1 cellular context compared by ENCODE assay signal in the genomic region with DNA sequence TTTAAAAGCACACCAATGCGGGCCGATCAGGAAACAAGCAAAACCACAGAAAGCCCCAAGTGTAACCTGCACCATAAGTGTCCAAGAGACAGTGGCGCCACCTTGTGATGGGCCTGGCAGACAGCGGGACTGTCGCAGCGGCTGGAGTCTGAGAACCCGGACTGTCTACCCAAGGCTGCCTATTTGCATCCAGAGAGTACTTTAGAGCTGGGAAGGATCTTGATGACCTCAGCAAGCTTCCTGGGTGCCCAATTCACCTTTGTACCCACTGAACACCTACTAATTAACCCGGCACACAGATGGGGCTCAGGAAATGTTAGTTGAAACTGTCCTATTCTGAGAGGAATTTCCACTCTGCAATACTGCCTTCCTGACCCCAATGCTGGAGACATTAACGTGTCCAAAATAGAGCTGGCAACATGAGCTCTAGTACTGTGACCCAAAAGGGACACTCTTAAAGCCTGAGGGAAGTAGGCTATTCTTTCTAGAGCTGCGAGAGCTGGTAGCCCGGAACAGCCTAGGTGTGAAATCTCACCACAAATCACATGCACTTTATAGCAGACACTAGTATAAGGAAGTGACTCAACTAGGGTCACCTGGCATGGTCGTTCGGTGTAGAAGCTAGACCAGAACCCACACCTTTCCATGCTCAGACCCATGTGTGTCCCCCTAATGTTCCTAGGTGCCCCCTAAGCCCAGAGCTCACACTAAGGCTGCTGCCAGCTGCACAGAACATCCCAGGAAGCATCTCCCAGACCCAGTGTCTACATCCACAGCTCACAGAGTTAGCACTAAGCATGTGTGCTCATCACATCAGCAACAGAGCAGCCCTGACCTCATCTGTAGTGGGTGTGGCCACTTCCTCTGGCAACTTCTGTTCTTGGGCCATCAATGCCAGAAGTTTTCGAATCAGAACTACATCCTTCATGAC.
TF ChIP-seq lines count a peak whose summit lies in the region.

No MANE protein-coding gene starts in this region.

TF ChIP-seq in HepG2, 621 proteins besides CTCF, POLR2A, EP300 and RAD21:
- TF ChIP-seq, protein P1, sequence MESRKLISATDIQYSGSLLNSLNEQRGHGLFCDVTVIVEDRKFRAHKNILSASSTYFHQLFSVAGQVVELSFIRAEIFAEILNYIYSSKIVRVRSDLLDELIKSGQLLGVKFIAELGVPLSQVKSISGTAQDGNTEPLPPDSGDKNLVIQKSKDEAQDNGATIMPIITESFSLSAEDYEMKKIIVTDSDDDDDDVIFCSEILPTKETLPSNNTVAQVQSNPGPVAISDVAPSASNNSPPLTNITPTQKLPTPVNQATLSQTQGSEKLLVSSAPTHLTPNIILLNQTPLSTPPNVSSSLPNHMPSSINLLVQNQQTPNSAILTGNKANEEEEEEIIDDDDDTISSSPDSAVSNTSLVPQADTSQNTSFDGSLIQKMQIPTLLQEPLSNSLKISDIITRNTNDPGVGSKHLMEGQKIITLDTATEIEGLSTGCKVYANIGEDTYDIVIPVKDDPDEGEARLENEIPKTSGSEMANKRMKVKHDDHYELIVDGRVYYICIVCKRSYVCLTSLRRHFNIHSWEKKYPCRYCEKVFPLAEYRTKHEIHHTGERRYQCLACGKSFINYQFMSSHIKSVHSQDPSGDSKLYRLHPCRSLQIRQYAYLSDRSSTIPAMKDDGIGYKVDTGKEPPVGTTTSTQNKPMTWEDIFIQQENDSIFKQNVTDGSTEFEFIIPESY (CRISPR knock-in tag; IDR thresholded peaks at IDR 0.05) = peak; percentile 99
- TF ChIP-seq SALL1 (CRISPR knock-in tag; IDR thresholded peaks at IDR 0.05) (peak; percentile 65), MEIS2 (CRISPR knock-in tag; IDR thresholded peaks at IDR 0.05) (no peak), YY1 (IDR thresholded peaks at IDR 0.05; ENCODE audit: insufficient read depth, insufficient replicate concordance, low read depth, low read length) (peak; percentile 24), KLF13 (CRISPR knock-in tag; IDR thresholded peaks at IDR 0.05) (no peak), NFKB2 (CRISPR knock-in tag; IDR thresholded peaks at IDR 0.05; ENCODE audit: borderline replicate concordance) (peak; percentile 38; the same call in 1 of the 2 replicates), MTA3 (CRISPR knock-in tag; IDR thresholded peaks at IDR 0.05) (no peak), ZNF605 (CRISPR knock-in tag; IDR thresholded peaks at IDR 0.05) (peak; percentile 33; the same call in 1 of the 2 replicates), REPIN1 (CRISPR knock-in tag; IDR thresholded peaks at IDR 0.05; ENCODE audit: borderline replicate concordance, low read depth) (peak; percentile 37; the same call in 1 of the 2 replicates), ZKSCAN8 (CRISPR knock-in tag; IDR thresholded peaks at IDR 0.05; ENCODE audit: borderline replicate concordance) (no peak), MAZ (IDR thresholded peaks at IDR 0.05; ENCODE audit: borderline replicate concordance, low read depth, low read length) (peak; percentile 19; the same call in 1 of the 2 replicates), MAZ (CRISPR knock-in tag; IDR thresholded peaks at IDR 0.05; ENCODE audit: low read depth) (0 out of 2 replicates have a peak, but pooled peaks have one; percentile 22), SKI (IDR thresholded peaks at IDR 0.05; ENCODE audit: partially characterized antibody) (peak; percentile 59), XRCC5 (optimal IDR thresholded peaks at IDR 0.05; ENCODE audit: low read length) (peak; percentile 68), ZNF232 (CRISPR knock-in tag; IDR thresholded peaks at IDR 0.05; ENCODE audit: borderline replicate concordance) (peak; percentile 50; the same call in 1 of the 2 replicates), FOXC1 (CRISPR knock-in tag; IDR thresholded peaks at IDR 0.05; ENCODE audit: borderline replicate concordance) (0 out of 2 replicates have a peak, but pooled peaks have one; percentile 41), HOXD1 (CRISPR knock-in tag; IDR thresholded peaks at IDR 0.05) (0 out of 2 replicates have a peak, but pooled peaks have one; percentile 54), ATF7-NPFF (CRISPR knock-in tag; IDR thresholded peaks at IDR 0.05; ENCODE audit: low read depth) (no peak), ZMAT3 (CRISPR knock-in tag; conservative IDR thresholded peaks at IDR 0.05) (0 out of 2 replicates have a peak, but pooled peaks have one; percentile 32), STAG1 (CRISPR knock-in tag; IDR thresholded peaks at IDR 0.05) (peak; percentile 86), ZBTB38 (CRISPR knock-in tag; IDR thresholded peaks at IDR 0.05) (peak; percentile 82), MED1 (CRISPR knock-in tag; IDR thresholded peaks at IDR 0.05) (0 out of 2 replicates have a peak, but pooled peaks have one; percentile 33), GZF1 (CRISPR knock-in tag; IDR thresholded peaks at IDR 0.05) (no peak), ZNF354B (CRISPR knock-in tag; IDR thresholded peaks at IDR 0.05) (no peak), SMC3 (IDR thresholded peaks at IDR 0.05; ENCODE audit: low read length) (peak; percentile 73), MAFK (conservative IDR thresholded peaks at IDR 0.05 in 1 of 2, IDR thresholded peaks at IDR 0.05 in 1 of 2; ENCODE audit: low read length in 2 of 2) (peak; percentile 11 to 41; a peak in 3 of 4 replicates), TBX2 (CRISPR knock-in tag; IDR thresholded peaks at IDR 0.05; ENCODE audit: borderline replicate concordance) (peak; percentile 42; the same call in 1 of the 2 replicates), HNRNPH1 (optimal IDR thresholded peaks at IDR 0.05; ENCODE audit: low read depth, low read length) (no peak), ZNF335 (CRISPR knock-in tag; IDR thresholded peaks at IDR 0.05) (no peak), GATAD2A (CRISPR knock-in tag; IDR thresholded peaks at IDR 0.05) (no peak)
- TF ChIP-seq, protein P2, sequence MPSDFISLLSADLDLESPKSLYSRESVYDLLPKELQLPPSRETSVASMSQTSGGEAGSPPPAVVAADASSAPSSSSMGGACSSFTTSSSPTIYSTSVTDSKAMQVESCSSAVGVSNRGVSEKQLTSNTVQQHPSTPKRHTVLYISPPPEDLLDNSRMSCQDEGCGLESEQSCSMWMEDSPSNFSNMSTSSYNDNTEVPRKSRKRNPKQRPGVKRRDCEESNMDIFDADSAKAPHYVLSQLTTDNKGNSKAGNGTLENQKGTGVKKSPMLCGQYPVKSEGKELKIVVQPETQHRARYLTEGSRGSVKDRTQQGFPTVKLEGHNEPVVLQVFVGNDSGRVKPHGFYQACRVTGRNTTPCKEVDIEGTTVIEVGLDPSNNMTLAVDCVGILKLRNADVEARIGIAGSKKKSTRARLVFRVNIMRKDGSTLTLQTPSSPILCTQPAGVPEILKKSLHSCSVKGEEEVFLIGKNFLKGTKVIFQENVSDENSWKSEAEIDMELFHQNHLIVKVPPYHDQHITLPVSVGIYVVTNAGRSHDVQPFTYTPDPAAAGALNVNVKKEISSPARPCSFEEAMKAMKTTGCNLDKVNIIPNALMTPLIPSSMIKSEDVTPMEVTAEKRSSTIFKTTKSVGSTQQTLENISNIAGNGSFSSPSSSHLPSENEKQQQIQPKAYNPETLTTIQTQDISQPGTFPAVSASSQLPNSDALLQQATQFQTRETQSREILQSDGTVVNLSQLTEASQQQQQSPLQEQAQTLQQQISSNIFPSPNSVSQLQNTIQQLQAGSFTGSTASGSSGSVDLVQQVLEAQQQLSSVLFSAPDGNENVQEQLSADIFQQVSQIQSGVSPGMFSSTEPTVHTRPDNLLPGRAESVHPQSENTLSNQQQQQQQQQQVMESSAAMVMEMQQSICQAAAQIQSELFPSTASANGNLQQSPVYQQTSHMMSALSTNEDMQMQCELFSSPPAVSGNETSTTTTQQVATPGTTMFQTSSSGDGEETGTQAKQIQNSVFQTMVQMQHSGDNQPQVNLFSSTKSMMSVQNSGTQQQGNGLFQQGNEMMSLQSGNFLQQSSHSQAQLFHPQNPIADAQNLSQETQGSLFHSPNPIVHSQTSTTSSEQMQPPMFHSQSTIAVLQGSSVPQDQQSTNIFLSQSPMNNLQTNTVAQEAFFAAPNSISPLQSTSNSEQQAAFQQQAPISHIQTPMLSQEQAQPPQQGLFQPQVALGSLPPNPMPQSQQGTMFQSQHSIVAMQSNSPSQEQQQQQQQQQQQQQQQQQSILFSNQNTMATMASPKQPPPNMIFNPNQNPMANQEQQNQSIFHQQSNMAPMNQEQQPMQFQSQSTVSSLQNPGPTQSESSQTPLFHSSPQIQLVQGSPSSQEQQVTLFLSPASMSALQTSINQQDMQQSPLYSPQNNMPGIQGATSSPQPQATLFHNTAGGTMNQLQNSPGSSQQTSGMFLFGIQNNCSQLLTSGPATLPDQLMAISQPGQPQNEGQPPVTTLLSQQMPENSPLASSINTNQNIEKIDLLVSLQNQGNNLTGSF (CRISPR knock-in tag; IDR thresholded peaks at IDR 0.05) = peak; percentile 20; the same call in 1 of the 2 replicates
- TF ChIP-seq, protein P3, sequence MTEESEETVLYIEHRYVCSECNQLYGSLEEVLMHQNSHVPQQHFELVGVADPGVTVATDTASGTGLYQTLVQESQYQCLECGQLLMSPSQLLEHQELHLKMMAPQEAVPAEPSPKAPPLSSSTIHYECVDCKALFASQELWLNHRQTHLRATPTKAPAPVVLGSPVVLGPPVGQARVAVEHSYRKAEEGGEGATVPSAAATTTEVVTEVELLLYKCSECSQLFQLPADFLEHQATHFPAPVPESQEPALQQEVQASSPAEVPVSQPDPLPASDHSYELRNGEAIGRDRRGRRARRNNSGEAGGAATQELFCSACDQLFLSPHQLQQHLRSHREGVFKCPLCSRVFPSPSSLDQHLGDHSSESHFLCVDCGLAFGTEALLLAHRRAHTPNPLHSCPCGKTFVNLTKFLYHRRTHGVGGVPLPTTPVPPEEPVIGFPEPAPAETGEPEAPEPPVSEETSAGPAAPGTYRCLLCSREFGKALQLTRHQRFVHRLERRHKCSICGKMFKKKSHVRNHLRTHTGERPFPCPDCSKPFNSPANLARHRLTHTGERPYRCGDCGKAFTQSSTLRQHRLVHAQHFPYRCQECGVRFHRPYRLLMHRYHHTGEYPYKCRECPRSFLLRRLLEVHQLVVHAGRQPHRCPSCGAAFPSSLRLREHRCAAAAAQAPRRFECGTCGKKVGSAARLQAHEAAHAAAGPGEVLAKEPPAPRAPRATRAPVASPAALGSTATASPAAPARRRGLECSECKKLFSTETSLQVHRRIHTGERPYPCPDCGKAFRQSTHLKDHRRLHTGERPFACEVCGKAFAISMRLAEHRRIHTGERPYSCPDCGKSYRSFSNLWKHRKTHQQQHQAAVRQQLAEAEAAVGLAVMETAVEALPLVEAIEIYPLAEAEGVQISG (CRISPR knock-in tag; IDR thresholded peaks at IDR 0.05) = peak; percentile 39; the same call in 1 of the 2 replicates
- TF ChIP-seq, protein P4, sequence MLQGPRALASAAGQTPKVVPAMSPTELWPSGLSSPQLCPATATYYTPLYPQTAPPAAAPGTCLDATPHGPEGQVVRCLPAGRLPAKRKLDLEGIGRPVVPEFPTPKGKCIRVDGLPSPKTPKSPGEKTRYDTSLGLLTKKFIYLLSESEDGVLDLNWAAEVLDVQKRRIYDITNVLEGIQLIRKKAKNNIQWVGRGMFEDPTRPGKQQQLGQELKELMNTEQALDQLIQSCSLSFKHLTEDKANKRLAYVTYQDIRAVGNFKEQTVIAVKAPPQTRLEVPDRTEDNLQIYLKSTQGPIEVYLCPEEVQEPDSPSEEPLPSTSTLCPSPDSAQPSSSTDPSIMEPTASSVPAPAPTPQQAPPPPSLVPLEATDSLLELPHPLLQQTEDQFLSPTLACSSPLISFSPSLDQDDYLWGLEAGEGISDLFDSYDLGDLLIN (CRISPR knock-in tag; IDR thresholded peaks at IDR 0.05; ENCODE audit: borderline replicate concordance) = peak; percentile 55; the same call in 1 of the 2 replicates
- TF ChIP-seq, protein P5, sequence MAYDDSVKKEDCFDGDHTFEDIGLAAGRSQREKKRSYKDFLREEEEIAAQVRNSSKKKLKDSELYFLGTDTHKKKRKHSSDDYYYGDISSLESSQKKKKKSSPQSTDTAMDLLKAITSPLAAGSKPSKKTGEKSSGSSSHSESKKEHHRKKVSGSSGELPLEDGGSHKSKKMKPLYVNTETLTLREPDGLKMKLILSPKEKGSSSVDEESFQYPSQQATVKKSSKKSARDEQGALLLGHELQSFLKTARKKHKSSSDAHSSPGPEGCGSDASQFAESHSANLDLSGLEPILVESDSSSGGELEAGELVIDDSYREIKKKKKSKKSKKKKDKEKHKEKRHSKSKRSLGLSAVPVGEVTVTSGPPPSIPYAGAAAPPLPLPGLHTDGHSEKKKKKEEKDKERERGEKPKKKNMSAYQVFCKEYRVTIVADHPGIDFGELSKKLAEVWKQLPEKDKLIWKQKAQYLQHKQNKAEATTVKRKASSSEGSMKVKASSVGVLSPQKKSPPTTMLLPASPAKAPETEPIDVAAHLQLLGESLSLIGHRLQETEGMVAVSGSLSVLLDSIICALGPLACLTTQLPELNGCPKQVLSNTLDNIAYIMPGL (CRISPR knock-in tag; IDR thresholded peaks at IDR 0.05; ENCODE audit: borderline replicate concordance in 1 of 2, low read depth in 1 of 2) = peak in 1 of 2 experiments; percentile 37; a peak in 1 of 4 replicates
- TF ChIP-seq, protein P6, sequence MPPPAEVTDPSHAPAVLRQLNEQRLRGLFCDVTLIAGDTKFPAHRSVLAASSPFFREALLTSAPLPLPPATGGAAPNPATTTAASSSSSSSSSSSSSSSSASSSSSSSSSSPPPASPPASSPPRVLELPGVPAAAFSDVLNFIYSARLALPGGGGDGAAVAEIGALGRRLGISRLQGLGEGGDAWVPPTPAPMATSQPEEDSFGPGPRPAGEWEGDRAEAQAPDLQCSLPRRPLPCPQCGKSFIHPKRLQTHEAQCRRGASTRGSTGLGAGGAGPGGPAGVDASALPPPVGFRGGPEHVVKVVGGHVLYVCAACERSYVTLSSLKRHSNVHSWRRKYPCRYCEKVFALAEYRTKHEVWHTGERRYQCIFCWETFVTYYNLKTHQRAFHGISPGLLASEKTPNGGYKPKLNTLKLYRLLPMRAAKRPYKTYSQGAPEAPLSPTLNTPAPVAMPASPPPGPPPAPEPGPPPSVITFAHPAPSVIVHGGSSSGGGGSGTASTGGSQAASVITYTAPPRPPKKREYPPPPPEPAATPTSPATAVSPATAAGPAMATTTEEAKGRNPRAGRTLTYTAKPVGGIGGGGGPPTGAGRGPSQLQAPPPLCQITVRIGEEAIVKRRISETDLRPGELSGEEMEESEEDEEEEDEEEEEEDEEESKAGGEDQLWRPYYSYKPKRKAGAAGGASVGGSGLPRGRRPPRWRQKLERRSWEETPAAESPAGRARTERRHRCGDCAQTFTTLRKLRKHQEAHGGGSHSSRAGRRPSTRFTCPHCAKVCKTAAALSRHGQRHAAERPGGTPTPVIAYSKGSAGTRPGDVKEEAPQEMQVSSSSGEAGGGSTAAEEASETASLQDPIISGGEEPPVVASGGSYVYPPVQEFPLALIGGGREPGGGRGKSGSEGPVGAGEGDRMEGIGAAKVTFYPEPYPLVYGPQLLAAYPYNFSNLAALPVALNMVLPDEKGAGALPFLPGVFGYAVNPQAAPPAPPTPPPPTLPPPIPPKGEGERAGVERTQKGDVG (CRISPR knock-in tag; IDR thresholded peaks at IDR 0.05; ENCODE audit: borderline replicate concordance) = peak; percentile 64; the same call in 1 of the 2 replicates
